ENCODE assay signal across 8 cellular contexts in the genomic region with DNA sequence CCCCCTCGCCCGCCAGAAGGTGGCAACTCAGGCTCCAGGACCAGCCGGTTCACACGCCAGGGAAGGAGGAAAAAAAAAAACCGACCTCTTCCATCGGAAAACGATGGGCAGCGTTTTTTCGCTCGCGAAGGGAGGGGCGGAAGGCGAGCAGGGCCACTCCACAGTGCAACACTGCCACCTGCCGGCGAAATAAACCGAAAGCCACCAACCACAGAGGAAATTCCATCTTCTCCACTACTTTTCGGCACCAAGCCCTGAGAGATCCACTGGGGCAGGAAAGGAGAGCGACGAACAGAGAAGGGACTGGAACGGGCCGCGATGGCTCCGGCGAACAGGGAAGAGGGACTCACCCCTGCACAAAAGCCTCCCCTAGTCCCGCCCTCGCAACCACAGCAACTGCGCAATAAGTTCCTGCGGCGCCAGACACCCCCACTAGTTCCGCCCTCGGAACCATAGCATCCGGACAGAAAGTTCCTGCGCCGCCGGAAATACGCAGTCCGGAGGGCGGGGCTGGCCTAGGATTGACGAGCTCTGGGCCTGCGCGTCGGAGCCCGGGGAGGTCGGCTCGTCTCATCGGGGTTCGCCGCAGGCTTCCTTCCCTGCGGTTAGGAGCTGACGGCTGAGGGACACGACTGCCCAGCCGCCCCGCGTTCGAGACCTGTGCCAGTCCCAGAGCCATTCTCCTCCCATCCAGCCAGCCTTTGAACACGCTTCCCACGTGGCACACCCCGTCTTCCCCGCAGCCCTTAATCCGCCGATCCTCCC. TPM values are rescaled to one million over a fixed set of nuclear protein-coding genes. Genes with fewer than 3 reads are reported as not detected.
DNase-seq lines count a peak whose midpoint lies in the region; ATAC-seq and TF ChIP-seq lines count a peak whose summit lies in the region.

No MANE protein-coding gene starts in this region.

- no peaks in the 10 kb centered on the region for H3K36me3 ChIP-seq in muscle layer of colon (ENCODE audit: insufficient read depth, low read length)

- peak; percentile 72 for TF ChIP-seq POLR2A in erythroblast (IDR thresholded peaks at IDR 0.05; ENCODE audit: low read length)

- no peaks in the 10 kb centered on the region for H3K9me3 ChIP-seq in muscle layer of colon (ENCODE audit: low read length)

- ATAC-seq in GM21717 (IDR thresholded peaks at IDR 0.05; ENCODE audit: unreplicated experiment): peak; percentile 93

- DNase-seq in DMS79 treated with DMSO at 0.1 percent for 48 hours (lab: John Stamatoyannopoulos, UW) (peak; percentile 81), OCI-M2 (lab: John Stamatoyannopoulos, UW; ENCODE audit: unreplicated experiment) (peak; percentile 97), erythroblast (lab: John Stamatoyannopoulos, UW) (peak; percentile 93)
- DNase-seq in Jurkat, Clone E6-1 (ENCODE audit: low read depth, low spot score): peak; percentile 90
- DNase-seq in activated T-cell treated with anti-CD3 and anti-CD28 coated beads, Interleukin-2, amount 50 U/mL, for 1 hour: peak; percentile 98
- peak; percentile 82 for DNase-seq in stimulated activated CD8-positive, alpha-beta memory T cell treated with anti-CD3 and anti-CD28 coated beads, Interleukin-7, amount 100 ng/mL, for 24 hours (ENCODE audit: low read depth)

- H3K27ac ChIP-seq in muscle layer of colon (ENCODE audit: low read depth, low read length): peak overlapping the region; percentile 98

- peak overlapping the region; percentile 96 for H3K9ac ChIP-seq in muscle layer of colon (ENCODE audit: low read length)

- peak overlapping the region; percentile 68 for H3K4me3 ChIP-seq in Jurkat, Clone E6-1 (ENCODE audit: low read length)
- peak overlapping the region; percentile 62 to 76 for H3K4me3 ChIP-seq in muscle layer of colon (ENCODE audit: low read depth in 1 of 2, low read length in 2 of 2)

- peaks cover 5% of the 10 kb centered on the region for H3K4me1 ChIP-seq in muscle layer of colon (ENCODE audit: insufficient read depth, low read length)

- H3K27me3 ChIP-seq in muscle layer of colon (ENCODE audit: control insufficient read depth in 1 of 2, insufficient read depth in 2 of 2, low read length in 2 of 2): no peaks in the 10 kb centered on the region

RNA-seq across cellular contexts. Expression of a gene that starts 23.4 kb away (rescaled TPM):
- 33.4 TPM for polyA plus RNA-seq in Jurkat, Clone E6-1 (2012; ENCODE audit: insufficient read depth, insufficient read length)

RNA-seq across cellular contexts. Expression of a gene that starts 37.8 kb away (rescaled TPM):
- polyA plus RNA-seq in Jurkat, Clone E6-1 (2012; ENCODE audit: insufficient read depth, insufficient read length): 16.4 TPM

Comparison
In these comparisons a context has a peak if more than half of its experiments do, and no peak if none do; other contexts are left out.
1. Peak in every context shown above with its lines: DNase-seq, ATAC-seq, H3K4me3 ChIP-seq and H3K27ac ChIP-seq.